In genomic region chr16:27402964-27403600, GRCh38 we compare ENCODE assay signal across 1 cellular context.
TF ChIP-seq lines count a peak whose summit lies in the region.

No MANE protein-coding gene starts in this region.

TF ChIP-seq in GM12878, 131 proteins besides CTCF, POLR2A, EP300 and RAD21 (continued from another document and continues in another):
- peak; percentile 97 for TF ChIP-seq MEF2B (IDR thresholded peaks at IDR 0.05; ENCODE audit: partially characterized antibody, poor library complexity, severe bottlenecking)
- peak; percentile 47 for TF ChIP-seq SMAD1 (IDR thresholded peaks at IDR 0.05; ENCODE audit: low read depth, partially characterized antibody)
- peak; percentile 64; the same call in 1 of the 2 replicates for TF ChIP-seq YY1 (IDR thresholded peaks at IDR 0.05; ENCODE audit: low read depth, low read length)
- no peak for TF ChIP-seq KDM1A (IDR thresholded peaks at IDR 0.05; ENCODE audit: borderline replicate concordance)
- TF ChIP-seq SREBF2 (IDR thresholded peaks at IDR 0.05; ENCODE audit: low read length), result no peak
- peak; percentile 23; the same call in 1 of the 2 replicates for TF ChIP-seq IRF4 (IDR thresholded peaks at IDR 0.05; ENCODE audit: low read depth, low read length)
- TF ChIP-seq TCF12 (IDR thresholded peaks at IDR 0.05; ENCODE audit: low read depth, low read length), result peak; percentile 96
- peak; percentile 3; the same call in 1 of the 2 replicates for TF ChIP-seq GATAD2B (conservative IDR thresholded peaks at IDR 0.05; ENCODE audit: low read depth)
- no peak for TF ChIP-seq ZNF207 (IDR thresholded peaks at IDR 0.05; ENCODE audit: borderline replicate concordance)
- no peak for TF ChIP-seq ETV6 (conservative IDR thresholded peaks at IDR 0.05 in 1 of 2, IDR thresholded peaks at IDR 0.05 in 1 of 2; ENCODE audit: borderline replicate concordance in 1 of 2, low read depth in 1 of 2)
- TF ChIP-seq, protein P1, sequence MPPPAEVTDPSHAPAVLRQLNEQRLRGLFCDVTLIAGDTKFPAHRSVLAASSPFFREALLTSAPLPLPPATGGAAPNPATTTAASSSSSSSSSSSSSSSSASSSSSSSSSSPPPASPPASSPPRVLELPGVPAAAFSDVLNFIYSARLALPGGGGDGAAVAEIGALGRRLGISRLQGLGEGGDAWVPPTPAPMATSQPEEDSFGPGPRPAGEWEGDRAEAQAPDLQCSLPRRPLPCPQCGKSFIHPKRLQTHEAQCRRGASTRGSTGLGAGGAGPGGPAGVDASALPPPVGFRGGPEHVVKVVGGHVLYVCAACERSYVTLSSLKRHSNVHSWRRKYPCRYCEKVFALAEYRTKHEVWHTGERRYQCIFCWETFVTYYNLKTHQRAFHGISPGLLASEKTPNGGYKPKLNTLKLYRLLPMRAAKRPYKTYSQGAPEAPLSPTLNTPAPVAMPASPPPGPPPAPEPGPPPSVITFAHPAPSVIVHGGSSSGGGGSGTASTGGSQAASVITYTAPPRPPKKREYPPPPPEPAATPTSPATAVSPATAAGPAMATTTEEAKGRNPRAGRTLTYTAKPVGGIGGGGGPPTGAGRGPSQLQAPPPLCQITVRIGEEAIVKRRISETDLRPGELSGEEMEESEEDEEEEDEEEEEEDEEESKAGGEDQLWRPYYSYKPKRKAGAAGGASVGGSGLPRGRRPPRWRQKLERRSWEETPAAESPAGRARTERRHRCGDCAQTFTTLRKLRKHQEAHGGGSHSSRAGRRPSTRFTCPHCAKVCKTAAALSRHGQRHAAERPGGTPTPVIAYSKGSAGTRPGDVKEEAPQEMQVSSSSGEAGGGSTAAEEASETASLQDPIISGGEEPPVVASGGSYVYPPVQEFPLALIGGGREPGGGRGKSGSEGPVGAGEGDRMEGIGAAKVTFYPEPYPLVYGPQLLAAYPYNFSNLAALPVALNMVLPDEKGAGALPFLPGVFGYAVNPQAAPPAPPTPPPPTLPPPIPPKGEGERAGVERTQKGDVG (CRISPR knock-in tag; IDR thresholded peaks at IDR 0.05), result no peak
- no peak for TF ChIP-seq SP1 (IDR thresholded peaks at IDR 0.05; ENCODE audit: low read depth, low read length)
- TF ChIP-seq YBX1 (IDR thresholded peaks at IDR 0.05), result no peak
- no peak for TF ChIP-seq CREB1 (IDR thresholded peaks at IDR 0.05; ENCODE audit: low read depth)
- TF ChIP-seq CHD1 (IDR thresholded peaks at IDR 0.05; ENCODE audit: low read depth, low read length), result 0 out of 2 replicates have a peak, but pooled peaks have one; percentile 25
- TF ChIP-seq WRNIP1 (IDR thresholded peaks at IDR 0.05; ENCODE audit: borderline replicate concordance, low read depth, low read length), result 0 out of 2 replicates have a peak, but pooled peaks have one; percentile 10
- 0 out of 2 replicates have a peak, but pooled peaks have one; percentile 16 for TF ChIP-seq RFX5 (IDR thresholded peaks at IDR 0.05; ENCODE audit: low read depth, low read length)
- no peak for TF ChIP-seq PRDM15 (CRISPR knock-in tag; IDR thresholded peaks at IDR 0.05)
- TF ChIP-seq ELK1 (IDR thresholded peaks at IDR 0.05; ENCODE audit: low read depth, low read length), result no peak
- no peak for TF ChIP-seq STAT3 (IDR thresholded peaks at IDR 0.05; ENCODE audit: low read depth, low read length)
- TF ChIP-seq PAX5 (IDR thresholded peaks at IDR 0.05; ENCODE audit: borderline replicate concordance, low read depth, low read length), result peak; percentile 24; the same call in 1 of the 2 replicates
- TF ChIP-seq RBBP5 (conservative IDR thresholded peaks at IDR 0.05), result no peak
- TF ChIP-seq, protein P2, sequence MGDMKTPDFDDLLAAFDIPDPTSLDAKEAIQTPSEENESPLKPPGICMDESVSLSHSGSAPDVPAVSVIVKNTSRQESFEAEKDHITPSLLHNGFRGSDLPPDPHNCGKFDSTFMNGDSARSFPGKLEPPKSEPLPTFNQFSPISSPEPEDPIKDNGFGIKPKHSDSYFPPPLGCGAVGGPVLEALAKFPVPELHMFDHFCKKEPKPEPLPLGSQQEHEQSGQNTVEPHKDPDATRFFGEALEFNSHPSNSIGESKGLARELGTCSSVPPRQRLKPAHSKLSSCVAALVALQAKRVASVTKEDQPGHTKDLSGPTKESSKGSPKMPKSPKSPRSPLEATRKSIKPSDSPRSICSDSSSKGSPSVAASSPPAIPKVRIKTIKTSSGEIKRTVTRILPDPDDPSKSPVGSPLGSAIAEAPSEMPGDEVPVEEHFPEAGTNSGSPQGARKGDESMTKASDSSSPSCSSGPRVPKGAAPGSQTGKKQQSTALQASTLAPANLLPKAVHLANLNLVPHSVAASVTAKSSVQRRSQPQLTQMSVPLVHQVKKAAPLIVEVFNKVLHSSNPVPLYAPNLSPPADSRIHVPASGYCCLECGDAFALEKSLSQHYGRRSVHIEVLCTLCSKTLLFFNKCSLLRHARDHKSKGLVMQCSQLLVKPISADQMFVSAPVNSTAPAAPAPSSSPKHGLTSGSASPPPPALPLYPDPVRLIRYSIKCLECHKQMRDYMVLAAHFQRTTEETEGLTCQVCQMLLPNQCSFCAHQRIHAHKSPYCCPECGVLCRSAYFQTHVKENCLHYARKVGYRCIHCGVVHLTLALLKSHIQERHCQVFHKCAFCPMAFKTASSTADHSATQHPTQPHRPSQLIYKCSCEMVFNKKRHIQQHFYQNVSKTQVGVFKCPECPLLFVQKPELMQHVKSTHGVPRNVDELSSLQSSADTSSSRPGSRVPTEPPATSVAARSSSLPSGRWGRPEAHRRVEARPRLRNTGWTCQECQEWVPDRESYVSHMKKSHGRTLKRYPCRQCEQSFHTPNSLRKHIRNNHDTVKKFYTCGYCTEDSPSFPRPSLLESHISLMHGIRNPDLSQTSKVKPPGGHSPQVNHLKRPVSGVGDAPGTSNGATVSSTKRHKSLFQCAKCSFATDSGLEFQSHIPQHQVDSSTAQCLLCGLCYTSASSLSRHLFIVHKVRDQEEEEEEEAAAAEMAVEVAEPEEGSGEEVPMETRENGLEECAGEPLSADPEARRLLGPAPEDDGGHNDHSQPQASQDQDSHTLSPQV (IDR thresholded peaks at IDR 0.05), result no peak
- TF ChIP-seq MLLT1 (IDR thresholded peaks at IDR 0.05), result peak; percentile 93
- 0 out of 2 replicates have a peak, but pooled peaks have one; percentile 43 for TF ChIP-seq ASH2L (IDR thresholded peaks at IDR 0.05; ENCODE audit: borderline replicate concordance, low read depth)
- no peak for TF ChIP-seq ZNF217 (IDR thresholded peaks at IDR 0.05)
- no peak for TF ChIP-seq ZNF24 (IDR thresholded peaks at IDR 0.05)
- no peak for TF ChIP-seq CHD2 (IDR thresholded peaks at IDR 0.05; ENCODE audit: borderline replicate concordance, low read depth, low read length)
- no peak for TF ChIP-seq SUZ12 (IDR thresholded peaks at IDR 0.05; ENCODE audit: unreplicated experiment)
- TF ChIP-seq SMC3 (IDR thresholded peaks at IDR 0.05; ENCODE audit: borderline replicate concordance, low read length), result no peak
- no peak for TF ChIP-seq HSF1 (IDR thresholded peaks at IDR 0.05; ENCODE audit: low read depth, low read length)
- TF ChIP-seq, protein P3, sequence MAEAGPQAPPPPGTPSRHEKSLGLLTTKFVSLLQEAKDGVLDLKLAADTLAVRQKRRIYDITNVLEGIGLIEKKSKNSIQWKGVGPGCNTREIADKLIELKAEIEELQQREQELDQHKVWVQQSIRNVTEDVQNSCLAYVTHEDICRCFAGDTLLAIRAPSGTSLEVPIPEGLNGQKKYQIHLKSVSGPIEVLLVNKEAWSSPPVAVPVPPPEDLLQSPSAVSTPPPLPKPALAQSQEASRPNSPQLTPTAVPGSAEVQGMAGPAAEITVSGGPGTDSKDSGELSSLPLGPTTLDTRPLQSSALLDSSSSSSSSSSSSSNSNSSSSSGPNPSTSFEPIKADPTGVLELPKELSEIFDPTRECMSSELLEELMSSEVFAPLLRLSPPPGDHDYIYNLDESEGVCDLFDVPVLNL (IDR thresholded peaks at IDR 0.05; ENCODE audit: low read depth, low read length), result no peak
- TF ChIP-seq ATF7 (IDR thresholded peaks at IDR 0.05; ENCODE audit: low read depth), result peak; percentile 70
- no peak; the same call in 1 of the 2 replicates for TF ChIP-seq ZBED1 (IDR thresholded peaks at IDR 0.05; ENCODE audit: borderline replicate concordance)
- TF ChIP-seq, protein P4, sequence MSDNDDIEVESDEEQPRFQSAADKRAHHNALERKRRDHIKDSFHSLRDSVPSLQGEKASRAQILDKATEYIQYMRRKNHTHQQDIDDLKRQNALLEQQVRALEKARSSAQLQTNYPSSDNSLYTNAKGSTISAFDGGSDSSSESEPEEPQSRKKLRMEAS (IDR thresholded peaks at IDR 0.05; ENCODE audit: low read depth, low read length), result peak; percentile 88
- no peak for TF ChIP-seq NRF1 (conservative IDR thresholded peaks at IDR 0.05; ENCODE audit: low read depth, low read length)
- TF ChIP-seq GABPA (IDR thresholded peaks at IDR 0.05; ENCODE audit: low read depth), result no peak
- TF ChIP-seq, protein P5, sequence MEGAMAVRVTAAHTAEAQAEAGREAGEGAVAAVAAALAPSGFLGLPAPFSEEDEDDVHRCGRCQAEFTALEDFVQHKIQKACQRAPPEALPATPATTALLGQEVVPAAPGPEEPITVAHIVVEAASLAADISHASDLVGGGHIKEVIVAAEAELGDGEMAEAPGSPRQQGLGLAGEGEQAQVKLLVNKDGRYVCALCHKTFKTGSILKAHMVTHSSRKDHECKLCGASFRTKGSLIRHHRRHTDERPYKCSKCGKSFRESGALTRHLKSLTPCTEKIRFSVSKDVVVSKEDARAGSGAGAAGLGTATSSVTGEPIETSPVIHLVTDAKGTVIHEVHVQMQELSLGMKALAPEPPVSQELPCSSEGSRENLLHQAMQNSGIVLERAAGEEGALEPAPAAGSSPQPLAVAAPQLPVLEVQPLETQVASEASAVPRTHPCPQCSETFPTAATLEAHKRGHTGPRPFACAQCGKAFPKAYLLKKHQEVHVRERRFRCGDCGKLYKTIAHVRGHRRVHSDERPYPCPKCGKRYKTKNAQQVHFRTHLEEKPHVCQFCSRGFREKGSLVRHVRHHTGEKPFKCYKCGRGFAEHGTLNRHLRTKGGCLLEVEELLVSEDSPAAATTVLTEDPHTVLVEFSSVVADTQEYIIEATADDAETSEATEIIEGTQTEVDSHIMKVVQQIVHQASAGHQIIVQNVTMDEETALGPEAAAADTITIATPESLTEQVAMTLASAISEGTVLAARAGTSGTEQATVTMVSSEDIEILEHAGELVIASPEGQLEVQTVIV (IDR thresholded peaks at IDR 0.05; ENCODE audit: borderline replicate concordance, partially characterized antibody), result no peak
